ENCODE assay signal across 25 cellular contexts in genomic region chr2:236775521-236775920, GRCh38.
"Had no signal": no experiment of that assay in that cellular context is flagged by ENCODE, and none has a peak within 500 bp of the region (broad histone marks: within the 10 kb centered on the region; RNA-seq: fewer than 3 reads in every experiment).

No MANE protein-coding gene starts in this region.

- H3K27me3 ChIP-seq: adrenal gland, ascending aorta, ovary, suprapubic skin, tibial nerve had no signal

- H3K9me3 Mint-ChIP-seq: activated B cell treated with CpG ODN at 0.5 μM for 24 hours; activated naive CD4-positive, alpha-beta T cell treated with anti-CD3 and anti-CD28 coated beads, Interleukin-2, amount 50 U/mL, for 72 hours; activated T-cell treated with anti-CD3 and anti-CD28 coated beads, Interleukin-2, amount 50 U/mL, for 24 hours; activated T-helper 17 cell treated with anti-CD3 and anti-CD28 coated beads, Interleukin-2, amount 50 U/mL, for 72 hours; natural killer cell; stimulated activated effector memory CD8-positive, alpha-beta T cell treated with anti-CD3 and anti-CD28 coated beads, Interleukin-12 subunit alpha, Interleukin-12 subunit beta, amount 100 ng/mL, for 72 hours; stimulated activated naive CD8-positive, alpha-beta T cell treated with anti-CD3 and anti-CD28 coated beads, Interleukin-15, amount 100 ng/mL, for 72 hours; T-helper 1 cell treated with Interleukin-12 subunit alpha and Interleukin-12 subunit beta and Interleukin-4 antibody, amounts not matched to agents 30 μg/mL and 1 μg/mL, for 36 hours had no signal

- H3K27ac ChIP-seq: adrenal gland, lower lobe of right lung, ovary, prostate gland, suprapubic skin had no signal

- H3K4me1 Mint-ChIP-seq: activated B cell treated with CpG ODN at 0.5 μM for 24 hours; activated CD4-positive, alpha-beta T cell treated with anti-CD3 and anti-CD28 coated beads for 36 hours; activated T-helper 17 cell treated with anti-CD3 and anti-CD28 coated beads, Interleukin-2, amount 50 U/mL, for 72 hours; natural killer cell; stimulated activated effector memory CD8-positive, alpha-beta T cell treated with anti-CD3 and anti-CD28 coated beads, Interleukin-12 subunit alpha, Interleukin-12 subunit beta, amount 100 ng/mL, for 72 hours; stimulated activated naive CD8-positive, alpha-beta T cell treated with anti-CD3 and anti-CD28 coated beads, Interleukin-15, amount 100 ng/mL, for 72 hours had no signal

- H3K4me3 Mint-ChIP-seq: activated B cell treated with CpG ODN at 0.5 μM for 24 hours; activated CD4-positive, alpha-beta T cell treated with anti-CD3 and anti-CD28 coated beads for 36 hours; activated T-cell treated with anti-CD3 and anti-CD28 coated beads, Interleukin-2, amount 50 U/mL, for 24 hours; activated T-helper 17 cell treated with anti-CD3 and anti-CD28 coated beads, Interleukin-2, amount 50 U/mL, for 72 hours; natural killer cell; stimulated activated effector memory CD8-positive, alpha-beta T cell treated with anti-CD3 and anti-CD28 coated beads, Interleukin-12 subunit alpha, Interleukin-12 subunit beta, amount 100 ng/mL, for 72 hours; stimulated activated naive CD8-positive, alpha-beta T cell treated with anti-CD3 and anti-CD28 coated beads, Interleukin-15, amount 100 ng/mL, for 72 hours; T-helper 1 cell treated with Interleukin-12 subunit alpha and Interleukin-12 subunit beta and Interleukin-4 antibody, amounts not matched to agents 30 μg/mL and 1 μg/mL, for 36 hours had no signal

- H3K36me3 ChIP-seq: adrenal gland, ascending aorta, lower lobe of right lung, ovary, prostate gland, suprapubic skin, tibial nerve had no signal

- DNase-seq: activated B cell treated with CpG ODN at 0.5 μM for 24 hours; activated CD4-positive, alpha-beta T cell treated with anti-CD3 and anti-CD28 coated beads for 36 hours; activated CD4-positive, alpha-beta T cell treated with anti-CD3 and anti-CD28 coated beads, Interleukin-2, amount 50 U/mL, for 4 hours; activated CD8-positive, alpha-beta memory T cell treated with anti-CD3 and anti-CD28 coated beads for 24 hours; activated CD8-positive, alpha-beta memory T cell treated with anti-CD3 and anti-CD28 coated beads, Interleukin-2, amount 50 U/mL, for 4 hours; activated T-cell treated with anti-CD3 and anti-CD28 coated beads, Interleukin-2, amount 50 U/mL, for 24 hours; adrenal gland; cerebellar nuclear complex; cortex of kidney; foreskin fibroblast; lower lobe of right lung; natural killer cell; ovary; stimulated activated CD4-positive, alpha-beta T cell treated with anti-CD3 and anti-CD28 coated beads, Interleukin-2, amount 100 ng/mL, for 24 hours; stimulated activated naive CD8-positive, alpha-beta T cell treated with anti-CD3 and anti-CD28 coated beads, Interleukin-15, amount 100 ng/mL, for 72 hours; T1000 had no signal

- H3K9me3 ChIP-seq: adrenal gland, ascending aorta, lower lobe of right lung, ovary, prostate gland, suprapubic skin, tibial nerve had no signal

- H3K4me3 ChIP-seq: adrenal gland, ascending aorta, lower lobe of right lung, ovary, prostate gland, skin epidermis, suprapubic skin, tibial nerve had no signal

- H3K27ac Mint-ChIP-seq: activated B cell treated with CpG ODN at 0.5 μM for 24 hours; activated CD4-positive, alpha-beta T cell treated with anti-CD3 and anti-CD28 coated beads for 36 hours; activated naive CD4-positive, alpha-beta T cell treated with anti-CD3 and anti-CD28 coated beads, Interleukin-2, amount 50 U/mL, for 72 hours; activated T-cell treated with anti-CD3 and anti-CD28 coated beads, Interleukin-2, amount 50 U/mL, for 24 hours; activated T-helper 17 cell treated with anti-CD3 and anti-CD28 coated beads, Interleukin-2, amount 50 U/mL, for 72 hours; natural killer cell; stimulated activated effector memory CD8-positive, alpha-beta T cell treated with anti-CD3 and anti-CD28 coated beads, Interleukin-12 subunit alpha, Interleukin-12 subunit beta, amount 100 ng/mL, for 72 hours; stimulated activated naive CD8-positive, alpha-beta T cell treated with anti-CD3 and anti-CD28 coated beads, Interleukin-15, amount 100 ng/mL, for 72 hours; T-helper 1 cell treated with Interleukin-12 subunit alpha and Interleukin-12 subunit beta and Interleukin-4 antibody, amounts not matched to agents 30 μg/mL and 1 μg/mL, for 36 hours had no signal

- H3K36me3 Mint-ChIP-seq: activated naive CD4-positive, alpha-beta T cell treated with anti-CD3 and anti-CD28 coated beads, Interleukin-2, amount 50 U/mL, for 72 hours; natural killer cell; stimulated activated effector memory CD8-positive, alpha-beta T cell treated with anti-CD3 and anti-CD28 coated beads, Interleukin-12 subunit alpha, Interleukin-12 subunit beta, amount 100 ng/mL, for 72 hours had no signal

- H3K4me1 ChIP-seq: adrenal gland, lower lobe of right lung, prostate gland had no signal
